Comparison of ENCODE assay signal across 8 cellular contexts in genomic region chr1:110962892-110963665, GRCh38. TPM values are rescaled to one million over a fixed set of nuclear protein-coding genes. Genes with fewer than 3 reads are reported as not detected.
DNase-seq lines count a peak whose midpoint lies in the region; ATAC-seq and TF ChIP-seq lines count a peak whose summit lies in the region.

No MANE protein-coding gene starts in this region.

- TF ChIP-seq CTCF in RWPE2 (IDR thresholded peaks at IDR 0.05; ENCODE audit: poor library complexity, severe bottlenecking) = peak; percentile 17
- TF ChIP-seq CTCF in foreskin fibroblast (IDR thresholded peaks at IDR 0.05; ENCODE audit: low read depth, low read length) = peak; percentile 2
- no peak for TF ChIP-seq CTCF in neural progenitor cell (IDR thresholded peaks at IDR 0.05)
- TF ChIP-seq CTCF in stomach (IDR thresholded peaks at IDR 0.05) = no peak

- H3K36me3 Mint-ChIP-seq in neural progenitor cell = peaks cover 13% of the 10 kb centered on the region

- H3K4me3 ChIP-seq in Karpas-422 (ENCODE audit: low read length) (peak overlapping the region; percentile 93), RWPE2 (ENCODE audit: severe bottlenecking) (peak overlapping the region; percentile 49), foreskin fibroblast (ENCODE audit: low read depth in 1 of 2, low read length in 2 of 2) (peak overlapping the region; percentile 76 to 88), neural progenitor cell (peak overlapping the region; percentile 58), stomach (peak overlapping the region; percentile 55 to 69 (median 66))

- H3K9me2 ChIP-seq in Karpas-422 (replicated peaks; ENCODE audit: insufficient read depth, low read length) = no peaks in the 10 kb centered on the region

- TF ChIP-seq EP300 in stomach (IDR thresholded peaks at IDR 0.05) = no peak

- peak; percentile 33 for DNase-seq in COLO829 (ENCODE audit: low spot score)
- DNase-seq in Karpas-422 = peak; percentile 90
- peak; percentile 54 for DNase-seq in RWPE2 (ENCODE audit: low spot score)
- peak; percentile 46 for DNase-seq in activated gamma-delta T cell treated with Interleukin-2 at 50 U/mL for 16 hours
- DNase-seq in foreskin fibroblast = peak; percentile 71 to 89
- DNase-seq in neural progenitor cell (ENCODE audit: low spot score) = peak; percentile 80
- DNase-seq in stomach = peak; percentile 56

- H3K4me2 ChIP-seq in Karpas-422 (ENCODE audit: low read depth, low read length, poor library complexity, severe bottlenecking) (peak overlapping the region; percentile 97), neural progenitor cell (peak overlapping the region; percentile 70)

- no peaks in the 10 kb centered on the region for H4K20me1 ChIP-seq in Karpas-422 (ENCODE audit: insufficient read depth, low read depth, low read length)
- H4K20me1 ChIP-seq in neural progenitor cell (ENCODE audit: low read depth) = no peaks in the 10 kb centered on the region

- H3K9me3 Mint-ChIP-seq in neural progenitor cell = peaks cover 30% of the 10 kb centered on the region

- peak; percentile 40 for ATAC-seq in GM21529 (IDR thresholded peaks at IDR 0.05; ENCODE audit: unreplicated experiment)
- ATAC-seq in RWPE2 (ENCODE audit: low read depth) = peak; percentile 50

- H2AFZ ChIP-seq in Karpas-422 (ENCODE audit: low read length) (peak overlapping the region; percentile 49; the same call in 1 of the 2 replicates), neural progenitor cell (replicated peaks) (peak overlapping the region; percentile 44)

- no peaks in the 10 kb centered on the region for H3K27me3 ChIP-seq in Karpas-422 (ENCODE audit: low read length)
- H3K27me3 ChIP-seq in RWPE2 (ENCODE audit: insufficient read depth, poor library complexity, severe bottlenecking) = no peaks in the 10 kb centered on the region
- H3K27me3 ChIP-seq in neural progenitor cell = peaks cover 6% of the 10 kb centered on the region
- H3K27me3 ChIP-seq in stomach = peaks cover 0 to 11% (median 0%) of the 10 kb centered on the region in 3 donors

- H3K27ac ChIP-seq in Karpas-422 (ENCODE audit: low read length) (peak overlapping the region; percentile 95), RWPE2 (ENCODE audit: poor library complexity, severe bottlenecking) (peak overlapping the region; percentile 89), neural progenitor cell (peak overlapping the region; percentile 94), stomach (peak overlapping the region; percentile 91 to 97 (median 96))

- WGBS in stomach, 5 donors = 5 to 7% (median 7%) methylated on average over 36 to 37 of the region's 37 CpGs

- H3K4me1 ChIP-seq in Karpas-422 (ENCODE audit: low read length) (peaks cover 34% of the 10 kb centered on the region), RWPE2 (ENCODE audit: insufficient read depth, poor library complexity, severe bottlenecking) (peaks cover 11% of the 10 kb centered on the region), neural progenitor cell (no peaks in the 10 kb centered on the region), stomach (peaks cover 0 to 30% (median 18%) of the 10 kb centered on the region in 4 donors)

- peaks cover 7% of the 10 kb centered on the region for H3K9me3 ChIP-seq in Karpas-422 (ENCODE audit: low read length)
- peaks cover 2% of the 10 kb centered on the region for H3K9me3 ChIP-seq in RWPE2 (ENCODE audit: severe bottlenecking)
- H3K9me3 ChIP-seq in neural progenitor cell (ENCODE audit: low read depth) = peaks cover 4% of the 10 kb centered on the region
- peaks cover 0 to 58% (median 21%) of the 10 kb centered on the region in 4 donors for H3K9me3 ChIP-seq in stomach

- H3K4me3 Mint-ChIP-seq in neural progenitor cell = peak overlapping the region; percentile 86

- H3K27ac Mint-ChIP-seq in neural progenitor cell = peak overlapping the region; percentile 96

- H3K9ac ChIP-seq in Karpas-422 (ENCODE audit: low read length) (peak overlapping the region; percentile 96), neural progenitor cell (no peak overlapping the region)

- intact Hi-C loops in stomach (cut with DNase I; ENCODE audit: low total_unique reads) = no loop called here

- peaks cover 52% of the 10 kb centered on the region for H3K79me2 ChIP-seq in Karpas-422 (ENCODE audit: low read length)
- H3K79me2 ChIP-seq in neural progenitor cell (ENCODE audit: low read depth) = peaks cover 39% of the 10 kb centered on the region

- no peaks in the 10 kb centered on the region for H3K4me1 Mint-ChIP-seq in neural progenitor cell

- H3K36me3 ChIP-seq in Karpas-422 (ENCODE audit: insufficient read depth, low read length) (peaks cover 29% of the 10 kb centered on the region; the same call in 1 of the 2 replicates), RWPE2 (ENCODE audit: low read depth) (peaks cover 35% of the 10 kb centered on the region), neural progenitor cell (no peaks in the 10 kb centered on the region), stomach (peaks cover 0 to 11% (median 2%) of the 10 kb centered on the region in 4 donors)

- peaks cover 20% of the 10 kb centered on the region for H3F3A ChIP-seq in neural progenitor cell (ENCODE audit: low read depth)

- TF ChIP-seq POLR2A in stomach (IDR thresholded peaks at IDR 0.05) = no peak

- H3K27me3 Mint-ChIP-seq in neural progenitor cell (ENCODE audit: insufficient read depth, low read depth) = no peaks in the 10 kb centered on the region

RNA-seq across cellular contexts. Expression of gene LRIF1, which starts 0.6 kb away (rescaled TPM):
- 28.2 and 59.3 TPM in 2 replicates for total RNA-seq in Karpas-422 (2014; rRNA removed; shearing (Covaris generic); ENCODE audit: low replicate concordance)
- 17.2 and 28.4 TPM in 2 replicates for total RNA-seq in neural progenitor cell (ENCODE audit: low replicate concordance)
- 10 to 100 TPM in 1 of 5 donors, 1 to 10 TPM in 4; 2.0 to 22.8 (median 5.5) TPM for total RNA-seq in stomach
- 1 to 10 TPM; 5.3 to 6.9 (median 5.9) TPM for polyA plus RNA-seq in stomach

Comparison
In these comparisons a context has a peak if more than half of its experiments do, and no peak if none do; other contexts are left out.
1. Peak in every context shown above with its lines: DNase-seq, ATAC-seq, H3K4me3 ChIP-seq and H3K27ac ChIP-seq.
2. DNase-seq: peak in every context shown above with its lines; median percentile 90 in Karpas-422; 80 in foreskin fibroblast; 80 in neural progenitor cell; 56 in stomach; 54 in RWPE2; 46 in activated gamma-delta T cell treated with Interleukin-2 at 50 U/mL for 16 hours; 33 in COLO829.
3. CTCF ChIP-seq: peak in RWPE2 (single experiment) and foreskin fibroblast (single experiment); none in neural progenitor cell (single experiment) and stomach (0 of 7).